Comparison of ENCODE assay signal across 13 cellular contexts in the genomic region with DNA sequence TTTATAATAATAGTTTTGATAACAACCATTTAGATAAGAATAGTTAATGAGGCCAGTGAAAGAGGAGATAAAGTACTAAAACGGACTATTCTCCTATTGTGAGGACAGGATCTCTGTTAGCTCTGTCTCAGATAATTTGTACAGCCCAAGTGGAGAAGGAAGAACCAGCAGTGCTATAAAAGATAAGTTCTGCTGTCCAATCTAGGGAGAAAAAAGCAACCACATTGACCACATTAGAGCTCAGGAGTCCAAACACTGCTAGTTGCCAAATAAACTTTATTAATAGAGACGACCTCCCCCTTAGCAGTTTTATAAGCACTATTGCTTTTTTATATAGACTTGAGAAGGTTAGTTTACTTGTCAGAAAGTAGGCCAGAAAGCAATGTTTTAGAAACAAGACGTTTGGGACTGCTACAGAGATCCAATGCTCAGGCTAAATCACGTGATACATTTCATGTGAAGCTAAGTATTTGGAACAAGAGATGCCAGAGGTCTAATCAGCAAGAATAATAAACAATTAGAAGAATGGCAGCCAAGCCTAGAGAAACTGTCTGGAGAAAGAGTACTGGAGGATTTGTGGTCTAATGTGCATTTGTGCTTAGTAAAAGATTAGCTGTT. TPM values are rescaled to one million over a fixed set of nuclear protein-coding genes. Genes with fewer than 3 reads are reported as not detected.
DNase-seq lines count a peak whose midpoint lies in the region; ATAC-seq and TF ChIP-seq lines count a peak whose summit lies in the region.
"Had no signal": no experiment of that assay in that cellular context is flagged by ENCODE, and none has a peak within 500 bp of the region (broad histone marks: within the 10 kb centered on the region; RNA-seq: fewer than 3 reads in every experiment).

No MANE protein-coding gene starts in this region.

- H3K9me3 ChIP-seq in HEK293 (ENCODE audit: control insufficient read depth, insufficient read depth, low read depth, low read length) (no peaks in the 10 kb centered on the region), tibial artery (no peaks in the 10 kb centered on the region)

- H3K4me3 ChIP-seq in HEK293 (ENCODE audit: low read depth, low read length) (no peak overlapping the region), tibial artery (no peak overlapping the region)
- H3K4me3 ChIP-seq: SK-N-MC, skin epidermis had no signal

- POLR2A ChIA-PET in HEK293 (lab: Yijun Ruan, JAX), result interaction anchor here (0.6 kb wide), 1 partner anchor 611 kb away, joined by 3 read pairs; no protein-coding TSS in a partner anchor

- DNase-seq in dermis blood vessel endothelial cell (peak; percentile 6), left lobe of liver (ENCODE audit: low spot score) (no peak), tibial artery (no peak), NCI-H510A (lab: John Stamatoyannopoulos, UW) (no peak)
- DNase-seq: activated CD4-positive, alpha-beta T cell treated with anti-CD3 and anti-CD28 coated beads for 1 hour; midbrain; NCI-H510A treated with DMSO at 0.1 percent for 48 hours had no signal

- CTCF ChIA-PET in HEK293 (lab: Yijun Ruan, JAX), result interaction anchor here (0.6 to 1.4 kb wide), 2 partner anchors 27 to 305 kb away, joined by 3 to 5 read pairs; no protein-coding TSS in a partner anchor

- TF ChIP-seq CTCF in HEK293 (tag by site-specific recombination; IDR thresholded peaks at IDR 0.05) (no peak), tibial artery (IDR thresholded peaks at IDR 0.05) (no peak)

- no peaks in the 10 kb centered on the region for H3K36me3 ChIP-seq in HEK293 (ENCODE audit: control insufficient read depth in 2 of 2, insufficient read depth in 1 of 2, low read length in 2 of 2)
- no peaks in the 10 kb centered on the region for H3K36me3 ChIP-seq in tibial artery

- H3K27me3 ChIP-seq in tibial artery, result no peaks in the 10 kb centered on the region

- ATAC-seq in left lobe of liver (peak; percentile 19), HG02973 (IDR thresholded peaks at IDR 0.05; ENCODE audit: unreplicated experiment) (no peak), HG02840 (IDR thresholded peaks at IDR 0.05; ENCODE audit: low FRiP score, unreplicated experiment) (no peak), GM18505 (IDR thresholded peaks at IDR 0.05; ENCODE audit: unreplicated experiment) (no peak)

- H3K27ac ChIP-seq in HEK293 (ENCODE audit: extremely low read depth, low read depth, low read length) (no peak overlapping the region), tibial artery (peak overlapping the region; percentile 72 to 79)
- H3K27ac ChIP-seq: SK-N-MC had no signal

- no peak for TF ChIP-seq POLR2A in GM18505 (IDR thresholded peaks at IDR 0.05; ENCODE audit: borderline replicate concordance, extremely low read depth, insufficient read depth, insufficient read length)

- H3K4me1 ChIP-seq in HEK293 (ENCODE audit: control insufficient read depth, insufficient read depth, low read length) (peaks cover 4% of the 10 kb centered on the region; the same call in 1 of the 2 replicates), tibial artery (peaks cover 0 to 53% (median 11%) of the 10 kb centered on the region in 4 donors)

- intact Hi-C loops in tibial artery (cut with DNase I; ENCODE audit: low total_unique reads), result no loop called here

TF ChIP-seq in HEK293, 187 proteins besides CTCF, POLR2A, EP300 and RAD21:
- TF ChIP-seq ZSCAN23 (tag by site-specific recombination; IDR thresholded peaks at IDR 0.05) (no peak), FEZF1 (tag by site-specific recombination; IDR thresholded peaks at IDR 0.05) (peak; percentile 36; the same call in 1 of the 2 replicates), ZXDB (tag by site-specific recombination; IDR thresholded peaks at IDR 0.05) (peak; percentile 22; the same call in 1 of the 2 replicates), SETDB1 (IDR thresholded peaks at IDR 0.05; ENCODE audit: insufficient read length, low read length) (peak; percentile 17), ZNF426 (tag by site-specific recombination; IDR thresholded peaks at IDR 0.05) (no peak), ZNF449 (tag by site-specific recombination; IDR thresholded peaks at IDR 0.05) (no peak)
- TF ChIP-seq, protein P1, sequence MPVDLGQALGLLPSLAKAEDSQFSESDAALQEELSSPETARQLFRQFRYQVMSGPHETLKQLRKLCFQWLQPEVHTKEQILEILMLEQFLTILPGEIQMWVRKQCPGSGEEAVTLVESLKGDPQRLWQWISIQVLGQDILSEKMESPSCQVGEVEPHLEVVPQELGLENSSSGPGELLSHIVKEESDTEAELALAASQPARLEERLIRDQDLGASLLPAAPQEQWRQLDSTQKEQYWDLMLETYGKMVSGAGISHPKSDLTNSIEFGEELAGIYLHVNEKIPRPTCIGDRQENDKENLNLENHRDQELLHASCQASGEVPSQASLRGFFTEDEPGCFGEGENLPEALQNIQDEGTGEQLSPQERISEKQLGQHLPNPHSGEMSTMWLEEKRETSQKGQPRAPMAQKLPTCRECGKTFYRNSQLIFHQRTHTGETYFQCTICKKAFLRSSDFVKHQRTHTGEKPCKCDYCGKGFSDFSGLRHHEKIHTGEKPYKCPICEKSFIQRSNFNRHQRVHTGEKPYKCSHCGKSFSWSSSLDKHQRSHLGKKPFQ (tag by site-specific recombination; IDR thresholded peaks at IDR 0.05), result no peak

RNA-seq across cellular contexts. Expression of gene IL15, which starts 15.9 kb away (rescaled TPM):
- total RNA-seq in dermis blood vessel endothelial cell, result 2.0 and 2.7 TPM in 2 replicates
- 2.7 TPM for total RNA-seq in left lobe of liver
